8 cellular contexts compared by ENCODE assay signal in the genomic region with DNA sequence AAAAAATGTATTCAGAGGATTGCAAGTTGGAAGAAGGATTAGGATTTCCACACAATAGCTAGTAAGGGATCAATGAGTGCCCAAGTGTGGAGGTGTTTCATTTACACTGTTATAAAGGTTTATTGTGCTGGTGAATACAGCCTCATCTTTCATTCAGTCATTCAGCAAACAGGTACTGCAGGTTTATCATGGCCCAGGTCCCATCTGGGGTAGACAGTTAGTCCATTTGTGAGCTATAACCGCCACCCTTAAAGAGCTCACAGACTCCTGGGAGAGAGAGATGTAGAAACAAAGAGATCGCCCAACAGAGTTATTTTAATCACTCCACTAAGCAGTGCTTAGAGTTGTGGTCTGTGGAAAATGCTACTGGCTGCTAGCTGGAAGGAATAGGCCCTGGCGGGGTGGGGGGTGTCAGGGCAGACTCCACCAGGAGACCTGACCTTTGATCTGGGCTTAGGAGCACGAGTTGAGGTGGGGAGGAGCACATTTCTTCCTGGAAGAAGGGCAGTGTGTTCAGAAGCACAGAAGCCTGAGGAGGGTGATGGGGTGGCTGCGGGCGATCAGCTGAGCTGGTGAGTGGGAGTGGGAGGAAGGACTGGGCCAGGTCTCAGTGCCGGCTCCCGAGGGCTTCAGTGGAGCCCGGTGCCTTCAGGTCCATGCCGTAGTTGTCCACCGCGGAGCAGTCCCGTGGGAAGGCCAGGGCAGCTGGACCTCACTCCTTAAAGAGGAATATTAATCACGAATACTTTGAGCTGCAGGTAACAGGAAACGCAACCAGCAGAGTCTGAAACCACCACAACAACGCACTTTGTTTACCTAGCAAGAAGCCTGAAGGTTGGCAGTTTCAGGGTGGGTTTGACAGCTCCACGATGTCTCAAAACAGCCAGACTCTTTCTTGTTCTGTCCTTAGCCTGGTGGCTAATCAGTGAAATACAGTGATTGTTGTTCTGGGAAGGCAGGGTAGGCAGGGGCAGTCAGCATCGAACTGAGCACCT. TPM values are rescaled to one million over a fixed set of nuclear protein-coding genes. Genes with fewer than 3 reads are reported as not detected.
DNase-seq lines count a peak whose midpoint lies in the region; ATAC-seq and TF ChIP-seq lines count a peak whose summit lies in the region.

No MANE protein-coding gene starts in this region.

- no peaks in the 10 kb centered on the region for H3K9me3 ChIP-seq in left ventricle myocardium inferior (replicated peaks)
- no peaks in the 10 kb centered on the region for H3K9me3 ChIP-seq in smooth muscle cell (replicated peaks; ENCODE audit: low read depth)

- H3K27ac ChIP-seq in left ventricle myocardium inferior (replicated peaks): peak overlapping the region; percentile 94
- H3K27ac ChIP-seq in smooth muscle cell (ENCODE audit: low read depth): peak overlapping the region; percentile 48

- no peak overlapping the region for H2AFZ ChIP-seq in smooth muscle cell (ENCODE audit: low read depth)

- H3K9ac ChIP-seq in smooth muscle cell (ENCODE audit: low read depth): no peak overlapping the region

- H3K36me3 ChIP-seq in left ventricle myocardium inferior (no peaks in the 10 kb centered on the region), smooth muscle cell (ENCODE audit: low read depth) (no peaks in the 10 kb centered on the region)

- H3K36me3 Mint-ChIP-seq in activated CD8-positive, alpha-beta memory T cell treated with anti-CD3 and anti-CD28 coated beads, Interleukin-2, amount 10 ng/mL, durations not matched to agents 7 days and 5 days: no peaks in the 10 kb centered on the region
- peaks cover 9% of the 10 kb centered on the region for H3K36me3 Mint-ChIP-seq in T-helper 1 cell treated with Interleukin-12 subunit alpha and Interleukin-12 subunit beta and Interleukin-4 antibody, amounts not matched to agents 30 μg/mL and 1 μg/mL, for 36 hours (ENCODE audit: low read depth)

- CTCF ChIA-PET in activated CD8-positive, alpha-beta memory T cell treated with anti-CD3 and anti-CD28 coated beads, Interleukin-2, amount 10 ng/mL, durations not matched to agents 7 days and 5 days (lab: Charles Lee): interaction anchor here (1.1 to 1.7 kb wide), 3 partner anchors 11 to 79 kb away, joined by 3 to 4 read pairs (median 4); partner anchors contain the start of gene TOM1

- intact Hi-C loops in left ventricle myocardium inferior (cut with micrococcal nuclease): no loop called here

- H3K4me1 Mint-ChIP-seq in activated CD8-positive, alpha-beta memory T cell treated with anti-CD3 and anti-CD28 coated beads, Interleukin-2, amount 10 ng/mL, durations not matched to agents 7 days and 5 days: peaks cover 74% of the 10 kb centered on the region
- peaks cover 69% of the 10 kb centered on the region for H3K4me1 Mint-ChIP-seq in T-helper 1 cell treated with Interleukin-12 subunit alpha and Interleukin-12 subunit beta and Interleukin-4 antibody, amounts not matched to agents 30 μg/mL and 1 μg/mL, for 36 hours (ENCODE audit: low read depth)

- H3K4me2 ChIP-seq in smooth muscle cell: peak overlapping the region; percentile 43

- H3K4me1 ChIP-seq in left ventricle myocardium inferior (peaks cover 97% of the 10 kb centered on the region), smooth muscle cell (ENCODE audit: low read depth) (peaks cover 19% of the 10 kb centered on the region)

- no peak overlapping the region for H3K27ac Mint-ChIP-seq in activated CD8-positive, alpha-beta memory T cell treated with anti-CD3 and anti-CD28 coated beads, Interleukin-2, amount 10 ng/mL, durations not matched to agents 7 days and 5 days
- H3K27ac Mint-ChIP-seq in T-helper 1 cell treated with Interleukin-12 subunit alpha and Interleukin-12 subunit beta and Interleukin-4 antibody, amounts not matched to agents 30 μg/mL and 1 μg/mL, for 36 hours: peak overlapping the region; percentile 82

- H3K27me3 Mint-ChIP-seq in activated CD8-positive, alpha-beta memory T cell treated with anti-CD3 and anti-CD28 coated beads, Interleukin-2, amount 10 ng/mL, durations not matched to agents 7 days and 5 days: no peaks in the 10 kb centered on the region
- no peaks in the 10 kb centered on the region for H3K27me3 Mint-ChIP-seq in T-helper 1 cell treated with Interleukin-12 subunit alpha and Interleukin-12 subunit beta and Interleukin-4 antibody, amounts not matched to agents 30 μg/mL and 1 μg/mL, for 36 hours (ENCODE audit: low read depth)

- H3K4me3 Mint-ChIP-seq in activated CD8-positive, alpha-beta memory T cell treated with anti-CD3 and anti-CD28 coated beads, Interleukin-2, amount 10 ng/mL, durations not matched to agents 7 days and 5 days: no peak overlapping the region
- peak overlapping the region; percentile 30 for H3K4me3 Mint-ChIP-seq in T-helper 1 cell treated with Interleukin-12 subunit alpha and Interleukin-12 subunit beta and Interleukin-4 antibody, amounts not matched to agents 30 μg/mL and 1 μg/mL, for 36 hours

- no peaks in the 10 kb centered on the region for H3K9me3 Mint-ChIP-seq in activated CD8-positive, alpha-beta memory T cell treated with anti-CD3 and anti-CD28 coated beads, Interleukin-2, amount 10 ng/mL, durations not matched to agents 7 days and 5 days (ENCODE audit: low read depth)
- no peaks in the 10 kb centered on the region for H3K9me3 Mint-ChIP-seq in T-helper 1 cell treated with Interleukin-12 subunit alpha and Interleukin-12 subunit beta and Interleukin-4 antibody, amounts not matched to agents 30 μg/mL and 1 μg/mL, for 36 hours

- ATAC-seq in activated CD8-positive, alpha-beta memory T cell treated with anti-CD3 and anti-CD28 coated beads, Interleukin-2, amount 10 ng/mL, durations not matched to agents 7 days and 5 days: no peak
- no peak for ATAC-seq in GM21515 (IDR thresholded peaks at IDR 0.05; ENCODE audit: unreplicated experiment)

- peak; percentile 37 for DNase-seq in activated CD8-positive, alpha-beta memory T cell treated with anti-CD3 and anti-CD28 coated beads for 24 hours
- no peak for DNase-seq in activated CD8-positive, alpha-beta memory T cell treated with anti-CD3 and anti-CD28 coated beads, Interleukin-2, amount 10 ng/mL, durations not matched to agents 7 days and 5 days
- DNase-seq in left ventricle myocardium inferior (no peak), smooth muscle cell (lab: John Stamatoyannopoulos, UW; ENCODE audit: unreplicated experiment) (no peak), NCI-H2081 treated with DMSO at 0.1 percent for 48 hours (lab: John Stamatoyannopoulos, UW) (no peak), NCI-H1092 treated with DMSO at 0.1 percent for 48 hours (lab: John Stamatoyannopoulos, UW) (no peak)

- H3K79me2 ChIP-seq in smooth muscle cell (ENCODE audit: low read depth): peaks cover 55% of the 10 kb centered on the region

- H3K27me3 ChIP-seq in left ventricle myocardium inferior (ENCODE audit: low read depth) (no peaks in the 10 kb centered on the region), smooth muscle cell (ENCODE audit: low read depth) (no peaks in the 10 kb centered on the region)

- no peak for TF ChIP-seq CTCF in left ventricle myocardium inferior (IDR thresholded peaks at IDR 0.05; ENCODE audit: borderline replicate concordance)
- no peak for TF ChIP-seq CTCF in smooth muscle cell (IDR thresholded peaks at IDR 0.05; ENCODE audit: borderline replicate concordance, insufficient read depth, poor library complexity, severe bottlenecking)

- H3K4me3 ChIP-seq in left ventricle myocardium inferior: no peak overlapping the region
- no peak overlapping the region for H3K4me3 ChIP-seq in smooth muscle cell

- WGBS in smooth muscle cell (ENCODE audit: low lambda C conversion rate): 79% methylated on average over 18 of the region's 18 CpGs

- H4K20me1 ChIP-seq in smooth muscle cell (ENCODE audit: low read depth): peaks cover 100% of the 10 kb centered on the region

- H3F3A ChIP-seq in smooth muscle cell (ENCODE audit: low read depth): no peaks in the 10 kb centered on the region

RNA-seq across cellular contexts. Expression of gene TOM1, which starts 11.2 kb away (rescaled TPM):
- 10 to 100 TPM; 16.1 to 20.5 TPM for total RNA-seq in activated CD8-positive, alpha-beta memory T cell treated with anti-CD3 and anti-CD28 coated beads, Interleukin-2, amount 10 ng/mL, durations not matched to agents 7 days and 5 days
- 68.0 TPM for total RNA-seq in left ventricle myocardium inferior
- 109 and 127 TPM in 2 replicates for total RNA-seq in smooth muscle cell
- 73.0 and 86.1 TPM in 2 replicates for polyA plus RNA-seq in smooth muscle cell

RNA-seq across cellular contexts. Expression of gene HMGXB4, which starts 53.6 kb away (rescaled TPM):
- total RNA-seq in activated CD8-positive, alpha-beta memory T cell treated with anti-CD3 and anti-CD28 coated beads, Interleukin-2, amount 10 ng/mL, durations not matched to agents 7 days and 5 days: 10 to 100 TPM; 39.0 to 42.1 TPM
- 8.6 TPM for total RNA-seq in left ventricle myocardium inferior
- 33.0 and 34.1 TPM in 2 replicates for total RNA-seq in smooth muscle cell
- 20.0 and 28.2 TPM in 2 replicates for polyA plus RNA-seq in smooth muscle cell
